Comparison of ENCODE assay signal across 11 cellular contexts in genomic region chr9:121597693-121598166, GRCh38. TPM values are rescaled to one million over a fixed set of nuclear protein-coding genes. Genes with fewer than 3 reads are reported as not detected.
DNase-seq lines count a peak whose midpoint lies in the region; TF ChIP-seq lines count a peak whose summit lies in the region.
"Had no signal": no experiment of that assay in that cellular context is flagged by ENCODE, and none has a peak within 500 bp of the region (broad histone marks: within the 10 kb centered on the region; RNA-seq: fewer than 3 reads in every experiment).

No MANE protein-coding gene starts in this region.

- peaks cover 15% of the 10 kb centered on the region for H3K9me3 ChIP-seq in NT2/D1 (ENCODE audit: insufficient read depth, low read length)
- H3K9me3 ChIP-seq in esophagus (ENCODE audit: control insufficient read depth in 2 of 2, insufficient read depth in 1 of 2, low read depth in 1 of 2, low read length in 1 of 2) = no peaks in the 10 kb centered on the region
- no peaks in the 10 kb centered on the region for H3K9me3 ChIP-seq in muscle layer of colon (ENCODE audit: low read length)
- H3K9me3 ChIP-seq in testis = no peaks in the 10 kb centered on the region

- CTCF ChIA-PET in HEK293T (lab: Yijun Ruan, JAX) = interaction anchor here (0.5 to 1.6 kb wide), 3 partner anchors 18 to 55 kb away, joined by 3 to 4 read pairs (median 4); no protein-coding TSS in a partner anchor

- H3K27ac Mint-ChIP-seq in T-helper 2 cell treated with Interferon-gamma antibody and Interleukin-4, amounts not matched to agents 5 μg/mL and 100 μg/mL, for 36 hours = no peak overlapping the region

- H3K27me3 Mint-ChIP-seq in T-helper 2 cell treated with Interferon-gamma antibody and Interleukin-4, amounts not matched to agents 5 μg/mL and 100 μg/mL, for 36 hours (ENCODE audit: low read depth) = peaks cover 43% of the 10 kb centered on the region

- intact Hi-C loops in testis (cut with DNase I; ENCODE audit: low total_unique reads) = no loop called here

- H3K4me1 ChIP-seq in NT2/D1 (ENCODE audit: insufficient read depth, insufficient read length) (peaks cover 12% of the 10 kb centered on the region), esophagus (ENCODE audit: control insufficient read depth in 2 of 2, insufficient read depth in 2 of 2, low read length in 1 of 2) (peaks cover 4 to 6% of the 10 kb centered on the region in 2 donors), muscle layer of colon (ENCODE audit: insufficient read depth, low read length) (peaks cover 19% of the 10 kb centered on the region), testis (peaks cover 13% of the 10 kb centered on the region)

- no peaks in the 10 kb centered on the region for H3K36me3 Mint-ChIP-seq in T-helper 2 cell treated with Interferon-gamma antibody and Interleukin-4, amounts not matched to agents 5 μg/mL and 100 μg/mL, for 36 hours (ENCODE audit: low read depth)

- POLR2A ChIA-PET in HEK293T (lab: Yijun Ruan, JAX) = interaction anchor here (0.7 to 1.6 kb wide), 2 partner anchors 9 to 43 kb away, joined by 3 to 5 read pairs; no protein-coding TSS in a partner anchor

- H3K36me3 ChIP-seq in NT2/D1 (ENCODE audit: insufficient read depth, insufficient read length, low read length) (no peaks in the 10 kb centered on the region), esophagus (ENCODE audit: control insufficient read depth in 2 of 2, insufficient read depth in 2 of 2, low read length in 1 of 2) (no peaks in the 10 kb centered on the region), muscle layer of colon (ENCODE audit: insufficient read depth, low read length) (no peaks in the 10 kb centered on the region), testis (ENCODE audit: low read depth, missing control alignments) (no peaks in the 10 kb centered on the region)
- H3K36me3 ChIP-seq: brain microvascular endothelial cell had no signal

- no peak for TF ChIP-seq POLR2A in testis (IDR thresholded peaks at IDR 0.05)

- TF ChIP-seq CTCF in testis (IDR thresholded peaks at IDR 0.05) = no peak

- H3K4me1 Mint-ChIP-seq in T-helper 2 cell treated with Interferon-gamma antibody and Interleukin-4, amounts not matched to agents 5 μg/mL and 100 μg/mL, for 36 hours (ENCODE audit: low read depth) = no peaks in the 10 kb centered on the region

- DNase-seq in NT2/D1 (ENCODE audit: low read depth, low spot score) (no peak), testis (no peak), HEK293T (ENCODE audit: extremely low spot score) (no peak), T-helper 9 cell (no peak)
- DNase-seq in activated CD4-positive, CD25-positive, alpha-beta regulatory T cell treated with anti-CD3 and anti-CD28 coated beads, Interleukin-2, amount 50 U/mL, for 72 hours = no peak
- DNase-seq in T-helper 2 cell treated with Interferon-gamma antibody and Interleukin-4, amounts not matched to agents 5 μg/mL and 100 μg/mL, for 36 hours (ENCODE audit: low spot score) = no peak
- DNase-seq: COR-L47, SHP77 treated with DMSO at 0.1 percent for 48 hours had no signal

- H3K9ac ChIP-seq in NT2/D1 (ENCODE audit: insufficient read length, low read depth) (peak overlapping the region; percentile 91), muscle layer of colon (ENCODE audit: low read length) (peak overlapping the region; percentile 28)

- H3K4me3 ChIP-seq in NT2/D1 (ENCODE audit: insufficient read length, low read depth) = peak overlapping the region; percentile 75
- no peak overlapping the region for H3K4me3 ChIP-seq in esophagus (ENCODE audit: low read depth in 1 of 2, low read length in 2 of 2)
- peak overlapping the region; percentile 12 to 46 for H3K4me3 ChIP-seq in muscle layer of colon (ENCODE audit: low read depth in 1 of 2, low read length in 2 of 2)
- peak overlapping the region; percentile 55 to 64 for H3K4me3 ChIP-seq in testis

- peaks cover 5% of the 10 kb centered on the region for H3K9me3 Mint-ChIP-seq in T-helper 2 cell treated with Interferon-gamma antibody and Interleukin-4, amounts not matched to agents 5 μg/mL and 100 μg/mL, for 36 hours

- H3K4me3 Mint-ChIP-seq in T-helper 2 cell treated with Interferon-gamma antibody and Interleukin-4, amounts not matched to agents 5 μg/mL and 100 μg/mL, for 36 hours = no peak overlapping the region

- 44 to 46% methylated on average over 14 of the region's 14 CpGs for WGBS in esophagus, 2 donors
- WGBS in testis, 2 donors = 39 to 43% methylated on average over 6 to 14 of the region's 14 CpGs

- H3K27me3 ChIP-seq in NT2/D1 (ENCODE audit: insufficient read depth, insufficient read length) = peaks cover 18% of the 10 kb centered on the region
- no peaks in the 10 kb centered on the region for H3K27me3 ChIP-seq in esophagus (ENCODE audit: control insufficient read depth in 1 of 2, insufficient read depth in 2 of 2, low read length in 2 of 2)
- peaks cover 0 to 6% of the 10 kb centered on the region in 2 donors for H3K27me3 ChIP-seq in muscle layer of colon (ENCODE audit: control insufficient read depth in 1 of 2, insufficient read depth in 2 of 2, low read length in 2 of 2)
- H3K27me3 ChIP-seq in testis = no peaks in the 10 kb centered on the region

- H3K27ac ChIP-seq in esophagus (ENCODE audit: low read depth in 2 of 2, low read length in 1 of 2) (peak overlapping the region; percentile 92), muscle layer of colon (ENCODE audit: low read depth, low read length) (peak overlapping the region; percentile 93), testis (peak overlapping the region in 1 of 2 donors; percentile 84)
- H3K27ac ChIP-seq: brain microvascular endothelial cell had no signal

TF ChIP-seq in HEK293T, 16 proteins besides CTCF, POLR2A, EP300 and RAD21:
- TF ChIP-seq L3MBTL2 (conservative IDR thresholded peaks at IDR 0.05) (no peak), PKNOX1 (IDR thresholded peaks at IDR 0.05) (no peak), HDGF (IDR thresholded peaks at IDR 0.05; ENCODE audit: borderline replicate concordance) (no peak), BHLHE40 (IDR thresholded peaks at IDR 0.05; ENCODE audit: borderline replicate concordance) (no peak), LEF1 (IDR thresholded peaks at IDR 0.05; ENCODE audit: borderline replicate concordance) (no peak), FOXK2 (IDR thresholded peaks at IDR 0.05) (no peak), NFRKB (IDR thresholded peaks at IDR 0.05) (no peak), FOXA1 (IDR thresholded peaks at IDR 0.05) (no peak), FOXM1 (IDR thresholded peaks at IDR 0.05; ENCODE audit: borderline replicate concordance) (no peak), TARDBP (IDR thresholded peaks at IDR 0.05) (no peak), ZNF384 (IDR thresholded peaks at IDR 0.05) (no peak), SUZ12 (IDR thresholded peaks at IDR 0.05) (no peak), SP1 (IDR thresholded peaks at IDR 0.05) (no peak)
TF ChIP-seq in HEK293T: peak in this region for 0.

RNA-seq across cellular contexts. Expression of gene DAB2IP, which starts 53.7 kb away (rescaled TPM):
- 10 to 100 TPM; 16.7 to 26.4 TPM for polyA plus RNA-seq in esophagus
- 100 to 1,000 TPM; 102 to 136 TPM for total RNA-seq in testis
- polyA plus RNA-seq in testis (ENCODE audit: insufficient read depth, low read depth, low replicate concordance) = 57.7 TPM

Comparison
In these comparisons a context has a peak if more than half of its experiments do, and no peak if none do; other contexts are left out.
1. H3K4me3 ChIP-seq: peak in NT2/D1 (single experiment), muscle layer of colon (2 of 2) and testis (2 of 2); none in esophagus (0 of 2).